2 cellular contexts compared by ENCODE assay signal in the genomic region with DNA sequence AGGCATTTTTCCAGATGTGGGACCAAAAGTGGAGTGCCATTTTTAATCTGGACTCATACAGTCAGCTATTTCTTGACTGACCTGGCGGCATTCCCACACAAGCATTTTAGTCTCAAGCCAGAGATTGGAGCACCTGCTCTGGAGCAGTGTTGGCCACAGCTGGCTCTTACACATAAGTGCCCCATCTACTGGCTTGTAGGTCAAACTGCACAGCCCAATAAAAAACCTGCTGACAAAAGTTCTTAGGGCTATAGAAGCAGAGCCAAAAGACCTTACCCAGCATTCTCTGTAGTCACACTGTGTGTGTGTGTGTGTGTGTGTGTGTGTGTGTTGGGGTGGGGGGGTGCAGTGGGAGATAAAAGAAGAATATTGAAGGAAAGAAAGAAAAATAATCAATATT.
A peak's percentile ranks its signal among the peaks of the same experiment; 100 is the strongest.
TF ChIP-seq lines count a peak whose summit lies in the region.

No MANE protein-coding gene starts in this region.

TF ChIP-seq in IMR-90, 13 proteins besides CTCF, POLR2A, EP300 and RAD21 (continued from another document):
- TF ChIP-seq BHLHE40 (IDR thresholded peaks at IDR 0.05; ENCODE audit: low read depth, low read length) (no peak), CEBPB (IDR thresholded peaks at IDR 0.05; ENCODE audit: low read depth, low read length) (no peak)
- TF ChIP-seq, protein P1, sequence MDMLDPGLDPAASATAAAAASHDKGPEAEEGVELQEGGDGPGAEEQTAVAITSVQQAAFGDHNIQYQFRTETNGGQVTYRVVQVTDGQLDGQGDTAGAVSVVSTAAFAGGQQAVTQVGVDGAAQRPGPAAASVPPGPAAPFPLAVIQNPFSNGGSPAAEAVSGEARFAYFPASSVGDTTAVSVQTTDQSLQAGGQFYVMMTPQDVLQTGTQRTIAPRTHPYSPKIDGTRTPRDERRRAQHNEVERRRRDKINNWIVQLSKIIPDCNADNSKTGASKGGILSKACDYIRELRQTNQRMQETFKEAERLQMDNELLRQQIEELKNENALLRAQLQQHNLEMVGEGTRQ (IDR thresholded peaks at IDR 0.05; ENCODE audit: low read depth, low read length): no peak

TF ChIP-seq in HepG2, 621 proteins besides CTCF, POLR2A, EP300 and RAD21:
- TF ChIP-seq, protein P2, sequence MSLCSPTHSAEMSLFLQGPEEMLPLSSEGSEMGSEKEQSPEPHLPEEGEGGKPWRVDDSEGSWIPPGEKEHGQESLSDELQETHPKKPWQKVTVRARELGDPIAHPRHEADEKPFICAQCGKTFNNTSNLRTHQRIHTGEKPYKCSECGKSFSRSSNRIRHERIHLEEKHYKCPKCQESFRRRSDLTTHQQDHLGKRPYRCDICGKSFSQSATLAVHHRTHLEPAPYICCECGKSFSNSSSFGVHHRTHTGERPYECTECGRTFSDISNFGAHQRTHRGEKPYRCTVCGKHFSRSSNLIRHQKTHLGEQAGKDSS (CRISPR knock-in tag; IDR thresholded peaks at IDR 0.05; ENCODE audit: borderline replicate concordance, low read depth): 0 out of 2 replicates have a peak, but pooled peaks have one; percentile 27
- TF ChIP-seq NFKBIZ (CRISPR knock-in tag; IDR thresholded peaks at IDR 0.05) (no peak), HDAC1 (CRISPR knock-in tag; IDR thresholded peaks at IDR 0.05) (no peak), GLI4 (CRISPR knock-in tag; IDR thresholded peaks at IDR 0.05; ENCODE audit: borderline replicate concordance) (no peak), STAG1 (CRISPR knock-in tag; IDR thresholded peaks at IDR 0.05) (0 out of 2 replicates have a peak, but pooled peaks have one; percentile 10), REXO4 (CRISPR knock-in tag; IDR thresholded peaks at IDR 0.05; ENCODE audit: borderline replicate concordance) (no peak), MAFK (conservative IDR thresholded peaks at IDR 0.05 in 1 of 2, IDR thresholded peaks at IDR 0.05 in 1 of 2; ENCODE audit: low read length in 2 of 2) (peak; percentile 20 to 46; a peak in 2 of 4 replicates), ZKSCAN1 (IDR thresholded peaks at IDR 0.05; ENCODE audit: low read length) (peak; percentile 42; the same call in 1 of the 2 replicates), ZBTB7A (CRISPR knock-in tag; IDR thresholded peaks at IDR 0.05) (no peak), RFX3 (CRISPR knock-in tag; IDR thresholded peaks at IDR 0.05) (no peak), ZMYM3 (CRISPR knock-in tag; IDR thresholded peaks at IDR 0.05) (no peak), ZNF768 (CRISPR knock-in tag; IDR thresholded peaks at IDR 0.05) (no peak), GABPB1 (CRISPR knock-in tag; IDR thresholded peaks at IDR 0.05) (no peak), TARDBP (CRISPR knock-in tag; IDR thresholded peaks at IDR 0.05) (no peak), U2AF2 (IDR thresholded peaks at IDR 0.05; ENCODE audit: low read depth, low read length) (no peak), NCOR1 (IDR thresholded peaks at IDR 0.05; ENCODE audit: borderline replicate concordance, low read length) (no peak), MAFF (IDR thresholded peaks at IDR 0.05; ENCODE audit: low read depth, low read length) (peak; percentile 42), SMC3 (IDR thresholded peaks at IDR 0.05; ENCODE audit: low read length) (peak; percentile 35)
- TF ChIP-seq, protein P3, sequence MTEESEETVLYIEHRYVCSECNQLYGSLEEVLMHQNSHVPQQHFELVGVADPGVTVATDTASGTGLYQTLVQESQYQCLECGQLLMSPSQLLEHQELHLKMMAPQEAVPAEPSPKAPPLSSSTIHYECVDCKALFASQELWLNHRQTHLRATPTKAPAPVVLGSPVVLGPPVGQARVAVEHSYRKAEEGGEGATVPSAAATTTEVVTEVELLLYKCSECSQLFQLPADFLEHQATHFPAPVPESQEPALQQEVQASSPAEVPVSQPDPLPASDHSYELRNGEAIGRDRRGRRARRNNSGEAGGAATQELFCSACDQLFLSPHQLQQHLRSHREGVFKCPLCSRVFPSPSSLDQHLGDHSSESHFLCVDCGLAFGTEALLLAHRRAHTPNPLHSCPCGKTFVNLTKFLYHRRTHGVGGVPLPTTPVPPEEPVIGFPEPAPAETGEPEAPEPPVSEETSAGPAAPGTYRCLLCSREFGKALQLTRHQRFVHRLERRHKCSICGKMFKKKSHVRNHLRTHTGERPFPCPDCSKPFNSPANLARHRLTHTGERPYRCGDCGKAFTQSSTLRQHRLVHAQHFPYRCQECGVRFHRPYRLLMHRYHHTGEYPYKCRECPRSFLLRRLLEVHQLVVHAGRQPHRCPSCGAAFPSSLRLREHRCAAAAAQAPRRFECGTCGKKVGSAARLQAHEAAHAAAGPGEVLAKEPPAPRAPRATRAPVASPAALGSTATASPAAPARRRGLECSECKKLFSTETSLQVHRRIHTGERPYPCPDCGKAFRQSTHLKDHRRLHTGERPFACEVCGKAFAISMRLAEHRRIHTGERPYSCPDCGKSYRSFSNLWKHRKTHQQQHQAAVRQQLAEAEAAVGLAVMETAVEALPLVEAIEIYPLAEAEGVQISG (CRISPR knock-in tag; IDR thresholded peaks at IDR 0.05): peak; percentile 65
- TF ChIP-seq, protein P4, sequence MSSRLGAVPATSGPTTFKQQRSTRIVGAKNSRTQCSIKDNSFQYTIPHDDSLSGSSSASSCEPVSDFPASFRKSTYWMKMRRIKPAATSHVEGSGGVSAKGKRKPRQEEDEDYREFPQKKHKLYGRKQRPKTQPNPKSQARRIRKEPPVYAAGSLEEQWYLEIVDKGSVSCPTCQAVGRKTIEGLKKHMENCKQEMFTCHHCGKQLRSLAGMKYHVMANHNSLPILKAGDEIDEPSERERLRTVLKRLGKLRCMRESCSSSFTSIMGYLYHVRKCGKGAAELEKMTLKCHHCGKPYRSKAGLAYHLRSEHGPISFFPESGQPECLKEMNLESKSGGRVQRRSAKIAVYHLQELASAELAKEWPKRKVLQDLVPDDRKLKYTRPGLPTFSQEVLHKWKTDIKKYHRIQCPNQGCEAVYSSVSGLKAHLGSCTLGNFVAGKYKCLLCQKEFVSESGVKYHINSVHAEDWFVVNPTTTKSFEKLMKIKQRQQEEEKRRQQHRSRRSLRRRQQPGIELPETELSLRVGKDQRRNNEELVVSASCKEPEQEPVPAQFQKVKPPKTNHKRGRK (CRISPR knock-in tag; IDR thresholded peaks at IDR 0.05): no peak
- TF ChIP-seq, protein P5, sequence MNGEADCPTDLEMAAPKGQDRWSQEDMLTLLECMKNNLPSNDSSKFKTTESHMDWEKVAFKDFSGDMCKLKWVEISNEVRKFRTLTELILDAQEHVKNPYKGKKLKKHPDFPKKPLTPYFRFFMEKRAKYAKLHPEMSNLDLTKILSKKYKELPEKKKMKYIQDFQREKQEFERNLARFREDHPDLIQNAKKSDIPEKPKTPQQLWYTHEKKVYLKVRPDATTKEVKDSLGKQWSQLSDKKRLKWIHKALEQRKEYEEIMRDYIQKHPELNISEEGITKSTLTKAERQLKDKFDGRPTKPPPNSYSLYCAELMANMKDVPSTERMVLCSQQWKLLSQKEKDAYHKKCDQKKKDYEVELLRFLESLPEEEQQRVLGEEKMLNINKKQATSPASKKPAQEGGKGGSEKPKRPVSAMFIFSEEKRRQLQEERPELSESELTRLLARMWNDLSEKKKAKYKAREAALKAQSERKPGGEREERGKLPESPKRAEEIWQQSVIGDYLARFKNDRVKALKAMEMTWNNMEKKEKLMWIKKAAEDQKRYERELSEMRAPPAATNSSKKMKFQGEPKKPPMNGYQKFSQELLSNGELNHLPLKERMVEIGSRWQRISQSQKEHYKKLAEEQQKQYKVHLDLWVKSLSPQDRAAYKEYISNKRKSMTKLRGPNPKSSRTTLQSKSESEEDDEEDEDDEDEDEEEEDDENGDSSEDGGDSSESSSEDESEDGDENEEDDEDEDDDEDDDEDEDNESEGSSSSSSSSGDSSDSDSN (CRISPR knock-in tag; IDR thresholded peaks at IDR 0.05): no peak
